10 cellular contexts compared by ENCODE assay signal in the genomic region with DNA sequence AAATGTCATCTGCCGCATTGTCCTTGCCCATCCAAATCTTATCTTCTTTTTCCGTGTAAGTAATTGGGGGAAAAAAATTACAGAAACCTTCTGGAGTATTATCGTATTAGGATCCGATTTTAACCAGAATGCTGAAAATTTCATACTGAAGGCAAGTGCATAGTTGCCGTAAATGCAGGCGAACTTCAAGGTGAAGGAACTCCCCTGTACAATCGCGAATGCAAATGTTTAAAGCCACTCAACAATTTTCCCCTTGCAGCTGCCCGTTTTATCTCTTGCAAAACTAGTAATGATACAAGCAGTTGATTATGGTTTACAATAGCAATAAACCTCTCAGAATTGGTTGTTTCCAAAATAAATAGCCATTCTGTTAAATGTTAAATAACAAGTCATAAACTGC.
"Had no signal": no experiment of that assay in that cellular context is flagged by ENCODE, and none has a peak within 500 bp of the region (broad histone marks: within the 10 kb centered on the region; RNA-seq: fewer than 3 reads in every experiment).

No MANE protein-coding gene starts in this region.

- H3K9me3 ChIP-seq: lower lobe of right lung, neutrophil, transverse colon had no signal

- H3K36me3 ChIP-seq: lower lobe of right lung, neutrophil, transverse colon had no signal

- H3K4me1 ChIP-seq: lower lobe of right lung had no signal

- H3K27ac Mint-ChIP-seq: activated naive CD4-positive, alpha-beta T cell treated with anti-CD3 and anti-CD28 coated beads, Interleukin-2, amount 50 U/mL, for 24 hours; naive thymus-derived CD4-positive, alpha-beta T cell; progenitor cell of endocrine pancreas had no signal

- H3K4me3 ChIP-seq: lower lobe of right lung had no signal

- H3K4me3 Mint-ChIP-seq: activated naive CD4-positive, alpha-beta T cell treated with anti-CD3 and anti-CD28 coated beads, Interleukin-2, amount 50 U/mL, for 24 hours had no signal

- H3K36me3 Mint-ChIP-seq: activated naive CD4-positive, alpha-beta T cell treated with anti-CD3 and anti-CD28 coated beads, Interleukin-2, amount 50 U/mL, for 24 hours; naive thymus-derived CD4-positive, alpha-beta T cell; stimulated activated memory B cell treated with anti-CD40 and anti-IgM and Interleukin-4, amounts not matched to agents 10 μg/mL and 1 μg/mL and 100 μg/mL, for 72 hours had no signal

- H3K27ac ChIP-seq: lower lobe of right lung, neutrophil had no signal

- DNase-seq: activated T-cell treated with anti-CD3 and anti-CD28 coated beads, Interleukin-2, amount 50 U/mL, for 1 hour; cerebellar nuclear complex; dermis blood vessel endothelial cell; lower lobe of right lung; naive thymus-derived CD4-positive, alpha-beta T cell; transverse colon had no signal

- H3K9me3 Mint-ChIP-seq: activated naive CD4-positive, alpha-beta T cell treated with anti-CD3 and anti-CD28 coated beads, Interleukin-2, amount 50 U/mL, for 24 hours; stimulated activated memory B cell treated with anti-CD40 and anti-IgM and Interleukin-4, amounts not matched to agents 10 μg/mL and 1 μg/mL and 100 μg/mL, for 72 hours had no signal
